Comparison of ENCODE assay signal across 37 cellular contexts in genomic region chr12:132624186-132624855, GRCh38. TPM values are rescaled to one million over a fixed set of nuclear protein-coding genes. Genes with fewer than 3 reads are reported as not detected.
"Had no signal": no experiment of that assay in that cellular context is flagged by ENCODE, and none has a peak within 500 bp of the region (broad histone marks: within the 10 kb centered on the region; RNA-seq: fewer than 3 reads in every experiment).

No MANE protein-coding gene starts in this region.

- H3K4me3 ChIP-seq: adrenal gland, body of pancreas, colonic mucosa, dorsolateral prefrontal cortex, gastrocnemius medialis, hepatocyte, pancreas, prostate gland, skin epidermis, thoracic aorta, uterus had no signal

- H3K27ac Mint-ChIP-seq: activated CD4-positive, alpha-beta memory T cell treated with anti-CD3 and anti-CD28 coated beads for 36 hours; activated CD4-positive, alpha-beta T cell treated with anti-CD3 and anti-CD28 coated beads for 36 hours; activated T-helper 1 cell treated with anti-CD3 and anti-CD28 coated beads, Interleukin-12 subunit alpha, Interleukin-12 subunit beta, Interleukin-2, Interleukin-4 antibody, amounts not matched to agents 30 ng/mL and 10 ng/mL and 1 ng/mL, durations not matched to agents 14 hours and 24 hours and 36 hours had no signal

- DNase-seq: activated CD4-positive, alpha-beta memory T cell treated with anti-CD3 and anti-CD28 coated beads for 36 hours; activated CD4-positive, alpha-beta T cell treated with anti-CD3 and anti-CD28 coated beads for 36 hours; activated CD4-positive, CD25-positive, alpha-beta regulatory T cell; activated CD8-positive, alpha-beta memory T cell treated with anti-CD3 and anti-CD28 coated beads, Interleukin-2, amount 50 U/mL, for 4 hours; activated effector memory CD4-positive, alpha-beta T cell treated with anti-CD3 and anti-CD28 coated beads, Interleukin-2, amount 50 U/mL, for 16 hours; activated naive CD4-positive, alpha-beta T cell treated with anti-CD3 and anti-CD28 coated beads for 36 hours; activated naive CD8-positive, alpha-beta T cell treated with anti-CD3 and anti-CD28 coated beads for 36 hours; activated T-cell treated with anti-CD3 and anti-CD28 coated beads, Interleukin-2, amount 50 U/mL, for 1 hour; adrenal gland; aorta; body of pancreas; cerebellar nuclear complex; colonic mucosa; dorsolateral prefrontal cortex; effector memory CD4-positive, alpha-beta T cell; erythroblast; gastrocnemius medialis; glutamatergic neuron; left cardiac atrium; left ventricle myocardium superior; nephron progenitor cell; stimulated activated CD4-positive, alpha-beta T cell treated with anti-CD3 and anti-CD28 coated beads, Interleukin-12 subunit alpha, Interleukin-12 subunit beta, amount 100 ng/mL, for 4 hours; stimulated activated CD4-positive, alpha-beta T cell treated with anti-CD3 and anti-CD28 coated beads, Interleukin-4, amount 100 ng/mL, for 1 hour; stimulated activated naive CD8-positive, alpha-beta T cell treated with anti-CD3 and anti-CD28 coated beads, Interleukin-15, Interleukin-2, amounts not matched to agents 100 U/mL and 50 U/mL, for 24 hours; T-helper 2 cell; trophoblast cell; uterus had no signal

- H3K4me3 Mint-ChIP-seq: activated CD4-positive, alpha-beta memory T cell treated with anti-CD3 and anti-CD28 coated beads for 36 hours; activated CD4-positive, alpha-beta T cell treated with anti-CD3 and anti-CD28 coated beads for 36 hours; activated naive CD4-positive, alpha-beta T cell treated with anti-CD3 and anti-CD28 coated beads for 36 hours; activated naive CD8-positive, alpha-beta T cell treated with anti-CD3 and anti-CD28 coated beads for 36 hours; activated T-helper 1 cell treated with anti-CD3 and anti-CD28 coated beads, Interleukin-12 subunit alpha, Interleukin-12 subunit beta, Interleukin-2, Interleukin-4 antibody, amounts not matched to agents 30 ng/mL and 10 ng/mL and 1 ng/mL, durations not matched to agents 14 hours and 24 hours and 36 hours had no signal

- H3K27me3 Mint-ChIP-seq: activated CD4-positive, alpha-beta T cell treated with anti-CD3 and anti-CD28 coated beads for 36 hours had no signal

- H3K4me2 ChIP-seq: hepatocyte had no signal

- H3K36me3 ChIP-seq: colonic mucosa, pancreas, prostate gland, uterus had no signal

- H3K27ac ChIP-seq: adrenal gland, body of pancreas, colonic mucosa, dorsolateral prefrontal cortex, gastrocnemius medialis, hepatocyte, pancreas, prostate gland, skin epidermis, thoracic aorta had no signal

- H3K4me1 ChIP-seq: body of pancreas, colonic mucosa, pancreas, prostate gland had no signal

- ATAC-seq: activated CD4-positive, alpha-beta T cell treated with anti-CD3 and anti-CD28 coated beads for 36 hours; body of pancreas; gastrocnemius medialis; left cardiac atrium; left ventricle myocardium superior; pancreas; sciatic nerve; stimulated activated naive CD8-positive, alpha-beta T cell treated with anti-CD3 and anti-CD28 coated beads, Interleukin-15, Interleukin-2, amounts not matched to agents 100 U/mL and 50 U/mL, for 24 hours had no signal

- H3K9me3 ChIP-seq: adrenal gland, body of pancreas, colonic mucosa, gastrocnemius medialis, pancreas, prostate gland, thoracic aorta, uterus had no signal

- H3K4me1 Mint-ChIP-seq: activated naive CD8-positive, alpha-beta T cell treated with anti-CD3 and anti-CD28 coated beads for 36 hours had no signal

- H3K79me2 ChIP-seq: hepatocyte had no signal

- H2AFZ ChIP-seq: hepatocyte had no signal

- H3K9me3 Mint-ChIP-seq: activated CD4-positive, alpha-beta memory T cell treated with anti-CD3 and anti-CD28 coated beads for 36 hours; activated naive CD4-positive, alpha-beta T cell treated with anti-CD3 and anti-CD28 coated beads for 36 hours; activated naive CD8-positive, alpha-beta T cell treated with anti-CD3 and anti-CD28 coated beads for 36 hours; activated T-helper 1 cell treated with anti-CD3 and anti-CD28 coated beads, Interleukin-12 subunit alpha, Interleukin-12 subunit beta, Interleukin-2, Interleukin-4 antibody, amounts not matched to agents 30 ng/mL and 10 ng/mL and 1 ng/mL, durations not matched to agents 14 hours and 24 hours and 36 hours; nephron progenitor cell had no signal

RNA-seq across cellular contexts. Expression of gene P2RX2, which starts 5.7 kb away (rescaled TPM):
- total RNA-seq: activated CD4-positive, alpha-beta memory T cell treated with anti-CD3 and anti-CD28 coated beads for 36 hours; activated CD4-positive, alpha-beta T cell treated with anti-CD3 and anti-CD28 coated beads for 36 hours; activated CD8-positive, alpha-beta memory T cell treated with anti-CD3 and anti-CD28 coated beads for 36 hours; activated naive CD4-positive, alpha-beta T cell treated with anti-CD3 and anti-CD28 coated beads for 36 hours; activated naive CD8-positive, alpha-beta T cell treated with anti-CD3 and anti-CD28 coated beads for 36 hours; activated T-helper 1 cell treated with anti-CD3 and anti-CD28 coated beads, Interleukin-12 subunit alpha, Interleukin-12 subunit beta, Interleukin-2, Interleukin-4 antibody, amounts not matched to agents 30 ng/mL and 10 ng/mL and 1 ng/mL, durations not matched to agents 14 hours and 24 hours and 36 hours; gastrocnemius medialis; hepatocyte; left cardiac atrium; left ventricle myocardium superior; lung microvascular endothelial cell; mucosa of gallbladder; sciatic nerve; thoracic aorta; uterus had no signal

RNA-seq across cellular contexts. Expression of gene LRCOL1, which starts 13.9 kb away (rescaled TPM):
- total RNA-seq: activated CD4-positive, alpha-beta memory T cell treated with anti-CD3 and anti-CD28 coated beads for 36 hours; activated CD4-positive, alpha-beta T cell treated with anti-CD3 and anti-CD28 coated beads for 36 hours; activated CD8-positive, alpha-beta memory T cell treated with anti-CD3 and anti-CD28 coated beads for 36 hours; activated naive CD4-positive, alpha-beta T cell treated with anti-CD3 and anti-CD28 coated beads for 36 hours; activated naive CD8-positive, alpha-beta T cell treated with anti-CD3 and anti-CD28 coated beads for 36 hours; activated T-helper 1 cell treated with anti-CD3 and anti-CD28 coated beads, Interleukin-12 subunit alpha, Interleukin-12 subunit beta, Interleukin-2, Interleukin-4 antibody, amounts not matched to agents 30 ng/mL and 10 ng/mL and 1 ng/mL, durations not matched to agents 14 hours and 24 hours and 36 hours; body of pancreas; hepatocyte; left cardiac atrium; left ventricle myocardium superior; mucosa of gallbladder; pancreas; sciatic nerve; thoracic aorta had no signal
